26 cellular contexts compared by ENCODE assay signal in the genomic region with DNA sequence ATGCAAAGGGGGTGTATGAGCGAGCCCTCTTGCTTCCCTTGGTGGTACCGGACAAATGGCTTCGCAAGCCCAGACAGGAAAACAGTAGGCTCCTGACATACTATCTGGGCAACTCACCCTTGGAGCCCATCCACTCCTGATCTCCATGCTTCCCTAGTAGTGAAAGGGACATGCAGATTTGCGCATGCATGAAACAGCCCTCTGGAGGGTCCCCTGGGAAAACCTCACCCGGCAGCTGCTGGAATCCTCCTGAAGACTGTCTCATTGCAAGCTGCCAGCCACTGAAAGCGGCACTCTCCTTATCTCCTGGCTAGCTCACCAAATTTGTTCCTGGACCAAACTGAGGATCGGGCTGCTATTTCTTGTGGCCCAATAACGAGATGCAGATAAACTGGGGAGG. TPM values are rescaled to one million over a fixed set of nuclear protein-coding genes. Genes with fewer than 3 reads are reported as not detected.
DNase-seq lines count a peak whose midpoint lies in the region; TF ChIP-seq lines count a peak whose summit lies in the region.
"Had no signal": no experiment of that assay in that cellular context is flagged by ENCODE, and none has a peak within 500 bp of the region (broad histone marks: within the 10 kb centered on the region; RNA-seq: fewer than 3 reads in every experiment).

No MANE protein-coding gene starts in this region.

- peaks cover 26 to 43% (median 41%) of the 10 kb centered on the region in 3 donors for H3K4me1 Mint-ChIP-seq in CD8-positive, alpha-beta memory T cell
- H3K4me1 Mint-ChIP-seq: H9 had no signal

- peaks cover 10 to 29% (median 17%) of the 10 kb centered on the region in 3 donors for H3K36me3 Mint-ChIP-seq in CD8-positive, alpha-beta memory T cell

- H3K27me3 ChIP-seq in CD8-positive, alpha-beta memory T cell (ENCODE audit: insufficient read depth, low read length, poor library complexity, severe bottlenecking): no peaks in the 10 kb centered on the region
- H3K27me3 ChIP-seq: dorsolateral prefrontal cortex, left lung, suprapubic skin had no signal

- no peak overlapping the region for H3K4me3 Mint-ChIP-seq in CD8-positive, alpha-beta memory T cell
- H3K4me3 Mint-ChIP-seq: activated naive CD8-positive, alpha-beta T cell treated with anti-CD3 and anti-CD28 coated beads, Interleukin-2, amount 50 U/mL, for 24 hours; H9; stimulated activated naive B cell treated with anti-CD40 and anti-IgM and Interleukin-4, amounts not matched to agents 10 μg/mL and 1 μg/mL and 100 μg/mL, for 72 hours had no signal

- no peaks in the 10 kb centered on the region for H3K27me3 Mint-ChIP-seq in CD8-positive, alpha-beta memory T cell
- H3K27me3 Mint-ChIP-seq: activated naive CD8-positive, alpha-beta T cell treated with anti-CD3 and anti-CD28 coated beads, Interleukin-2, amount 50 U/mL, for 24 hours; progenitor cell of endocrine pancreas; stimulated activated naive B cell treated with anti-CD40 and anti-IgM and Interleukin-4, amounts not matched to agents 10 μg/mL and 1 μg/mL and 100 μg/mL, for 72 hours had no signal

- TF ChIP-seq CTCF in epithelial cell of esophagus (IDR thresholded peaks at IDR 0.05; ENCODE audit: insufficient read depth, low read depth, low read length, missing control alignments): no peak

- H3K4me3 ChIP-seq in CD8-positive, alpha-beta memory T cell (ENCODE audit: low read length): no peak overlapping the region
- no peak overlapping the region for H3K4me3 ChIP-seq in epithelial cell of esophagus (ENCODE audit: low read length)
- H3K4me3 ChIP-seq: dorsolateral prefrontal cortex, left lung, suprapubic skin had no signal

- peak overlapping the region; percentile 51 for H3K27ac ChIP-seq in CD8-positive, alpha-beta memory T cell (ENCODE audit: low read depth, low read length)
- H3K27ac ChIP-seq: dorsolateral prefrontal cortex, left lung, suprapubic skin had no signal

- H3K9me3 Mint-ChIP-seq in CD8-positive, alpha-beta memory T cell: peaks cover 0 to 6% (median 0%) of the 10 kb centered on the region in 5 donors

- no peaks in the 10 kb centered on the region for H3K9me3 ChIP-seq in CD8-positive, alpha-beta memory T cell (ENCODE audit: low read length)
- H3K9me3 ChIP-seq: suprapubic skin had no signal

- POLR2A ChIA-PET in CD8-positive, alpha-beta memory T cell (lab: Charles Lee): no interaction called here

- no peaks in the 10 kb centered on the region for H3K36me3 ChIP-seq in CD8-positive, alpha-beta memory T cell (ENCODE audit: insufficient read depth, low read length)
- H3K36me3 ChIP-seq: suprapubic skin had no signal

- no peaks in the 10 kb centered on the region for H3K4me1 ChIP-seq in CD8-positive, alpha-beta memory T cell (ENCODE audit: insufficient read depth, low read length)
- H3K4me1 ChIP-seq: left lung, suprapubic skin had no signal

- CTCF ChIA-PET in CD8-positive, alpha-beta memory T cell (lab: Charles Lee): no interaction called here

- H3K27ac Mint-ChIP-seq in CD8-positive, alpha-beta memory T cell: peak overlapping the region in 1 of 8 donors; percentile 42
- H3K27ac Mint-ChIP-seq: activated naive CD8-positive, alpha-beta T cell treated with anti-CD3 and anti-CD28 coated beads, Interleukin-2, amount 50 U/mL, for 24 hours; H9; progenitor cell of endocrine pancreas; stimulated activated naive B cell treated with anti-CD40 and anti-IgM and Interleukin-4, amounts not matched to agents 10 μg/mL and 1 μg/mL and 100 μg/mL, for 72 hours had no signal

- no peak for DNase-seq in CD8-positive, alpha-beta memory T cell
- peak; percentile 60 for DNase-seq in DMS 273 (lab: John Stamatoyannopoulos, UW; ENCODE audit: unreplicated experiment)
- DNase-seq in NCI-H524 (lab: John Stamatoyannopoulos, UW): peak; percentile 60 to 89
- peak; percentile 15 for DNase-seq in epithelial cell of esophagus (ENCODE audit: low read depth)
- DNase-seq in NCI-H2107 (lab: John Stamatoyannopoulos, UW): no peak
- DNase-seq in NCI-H128 (lab: John Stamatoyannopoulos, UW; ENCODE audit: unreplicated experiment): no peak
- no peak for DNase-seq in activated CD4-positive, alpha-beta T cell treated with anti-CD3 and anti-CD28 coated beads for 1 hour
- DNase-seq: activated gamma-delta T cell treated with Interleukin-2 at 50 U/mL for 16 hours; activated naive CD8-positive, alpha-beta T cell treated with anti-CD3 and anti-CD28 coated beads, Interleukin-2, amount 50 U/mL, for 24 hours; activated T-cell treated with anti-CD3 and anti-CD28 coated beads, Interleukin-2, amount 50 U/mL, for 1 hour; dorsolateral prefrontal cortex; H9; KG1; left lung; MM.1S; NCI-H2081 treated with DMSO at 0.1 percent for 48 hours; NCI-H774; RPMI8226; stimulated activated CD4-positive, alpha-beta T cell treated with anti-CD3 and anti-CD28 coated beads, Interleukin-15, amount 100 ng/mL, for 24 hours; stimulated activated naive B cell treated with anti-CD40 and anti-IgM and Interleukin-4, amounts not matched to agents 10 μg/mL and 1 μg/mL and 100 μg/mL, for 72 hours; T-helper 2 cell had no signal

RNA-seq across cellular contexts. Expression of a gene that starts 10.2 kb away (rescaled TPM):
- 1 to 10 TPM; 5.3 to 6.3 TPM for total RNA-seq in CD8-positive, alpha-beta memory T cell
- 3.8 TPM for polyA plus RNA-seq in CD8-positive, alpha-beta memory T cell

RNA-seq across cellular contexts. Expression of a gene that starts 59.2 kb away (rescaled TPM):
- not detected for total RNA-seq in CD8-positive, alpha-beta memory T cell
- polyA plus RNA-seq in CD8-positive, alpha-beta memory T cell: not detected
- total RNA-seq: fibroblast of lung, H9, left lung, mesenteric fat pad, progenitor cell of endocrine pancreas, urinary bladder had no signal
- polyA plus RNA-seq: fibroblast of lung, urinary bladder had no signal

Comparison
In these comparisons a context has a peak if more than half of its experiments do, and no peak if none do; other contexts are left out.
1. DNase-seq: peak in DMS 273 (single experiment), NCI-H524 (2 of 2) and epithelial cell of esophagus (single experiment); none in CD8-positive, alpha-beta memory T cell (0 of 5), NCI-H2107 (single experiment), NCI-H128 (single experiment) and activated CD4-positive, alpha-beta T cell treated with anti-CD3 and anti-CD28 coated beads for 1 hour (single experiment).